ENCODE assay signal across 8 cellular contexts in the genomic region with DNA sequence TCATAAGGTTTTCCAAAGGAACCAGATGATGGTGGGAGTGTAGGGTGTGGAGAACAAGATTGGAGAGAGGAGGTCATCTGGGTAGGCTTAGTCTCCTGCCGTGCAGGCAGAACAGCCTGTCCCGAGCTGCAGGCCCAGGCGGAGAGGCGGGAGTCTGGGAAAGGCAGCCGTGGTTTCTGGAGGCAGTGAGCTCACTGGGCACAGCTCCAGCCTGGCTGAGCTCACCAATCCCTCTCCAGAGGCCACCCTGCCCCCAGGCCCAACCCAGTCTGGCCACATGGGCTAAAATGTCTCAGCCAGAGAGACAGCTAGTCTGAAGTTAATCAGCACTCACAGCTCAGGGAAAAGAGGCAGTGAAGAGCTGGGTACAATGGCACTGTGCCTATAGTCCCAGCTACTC. TPM values are rescaled to one million over a fixed set of nuclear protein-coding genes. Genes with fewer than 3 reads are reported as not detected.
DNase-seq lines count a peak whose midpoint lies in the region; ATAC-seq, FAIRE-seq and TF ChIP-seq lines count a peak whose summit lies in the region.

No MANE protein-coding gene starts in this region.

- peak; percentile 93 to 95 (median 94) for ATAC-seq in heart right ventricle

- FAIRE-seq in small intestine (lab: Jason Lieb, UNC): no peak

- no peak for TF ChIP-seq CTCF in heart right ventricle (IDR thresholded peaks at IDR 0.05)

- DNase-seq in G401 (ENCODE audit: low spot score): peak; percentile 96
- peak; percentile 93 for DNase-seq in heart right ventricle
- peak; percentile 93 for DNase-seq in renal cortical epithelial cell (ENCODE audit: low read depth)
- no peak for DNase-seq in NCI-H2227 (lab: John Stamatoyannopoulos, UW; ENCODE audit: unreplicated experiment)
- DNase-seq in small intestine: no peak
- no peak for DNase-seq in SIG-M5 (lab: John Stamatoyannopoulos, UW)
- DNase-seq in COR-L47 (lab: John Stamatoyannopoulos, UW): no peak

- H3K36me3 ChIP-seq in heart right ventricle (peaks cover 0 to 71% (median 24%) of the 10 kb centered on the region in 9 donors), small intestine (ENCODE audit: control insufficient read depth in 2 of 2, insufficient read depth in 2 of 2, low read length in 2 of 2) (peaks cover 2 to 8% of the 10 kb centered on the region in 2 donors)

- no peak overlapping the region for H3K4me3 ChIP-seq in heart right ventricle
- H3K4me3 ChIP-seq in small intestine (ENCODE audit: low read depth in 1 of 2, low read length in 2 of 2): no peak overlapping the region

- WGBS in adipose tissue, 3 donors: 9 to 48% (median 43%) methylated on average over 5 of the region's 5 CpGs
- WGBS in heart right ventricle, 2 donors: 8 to 28% methylated on average over 5 of the region's 5 CpGs
- WGBS in small intestine, 3 donors: 42 to 63% (median 58%) methylated on average over 5 of the region's 5 CpGs

- H3K4me1 ChIP-seq in heart right ventricle: peaks cover 13 to 93% (median 78%) of the 10 kb centered on the region in 9 donors
- no peaks in the 10 kb centered on the region for H3K4me1 ChIP-seq in small intestine (ENCODE audit: control insufficient read depth in 2 of 2, insufficient read depth in 1 of 2, low read depth in 1 of 2, low read length in 1 of 2)

- in situ Hi-C loops in G401 (cut with HindIII; ENCODE audit: low sequenced_read_pairs): no loop called here

- no peaks in the 10 kb centered on the region for H3K27me3 ChIP-seq in heart right ventricle
- no peaks in the 10 kb centered on the region for H3K27me3 ChIP-seq in small intestine (ENCODE audit: control insufficient read depth in 2 of 2, insufficient read depth in 2 of 2, low read length in 2 of 2)

- H3K9me3 ChIP-seq in heart right ventricle: no peaks in the 10 kb centered on the region
- no peaks in the 10 kb centered on the region for H3K9me3 ChIP-seq in small intestine (ENCODE audit: control insufficient read depth, low read depth)

- intact Hi-C loops in heart right ventricle (cut with DNase I): loop anchor here in 2 of 10 donors (10.0 kb wide), 1 partner anchor 149 kb away; a partner anchor contains a TSS

- H3K27ac ChIP-seq in adipose tissue (ENCODE audit: low read depth, low read length): peak overlapping the region; percentile 49
- H3K27ac ChIP-seq in heart right ventricle: peak overlapping the region; percentile 76 to 92 (median 86)
- H3K27ac ChIP-seq in small intestine (ENCODE audit: low read depth in 1 of 2, low read length in 1 of 2): peak overlapping the region in 1 of 2 donors; percentile 85

RNA-seq across cellular contexts. Expression of a gene that starts 12.3 kb away (rescaled TPM):
- total RNA-seq in G401 (2014; rRNA removed; shearing (Covaris generic)): 24.7 and 26.2 TPM in 2 replicates
- polyA plus RNA-seq in adipose tissue (10 to 100 TPM in 2 of 3 donors, 1 to 10 TPM in 1; 8.9 to 39.9 (median 18.4) TPM), heart right ventricle (10 to 100 TPM; 27.2 to 97.0 TPM), small intestine (10 to 100 TPM; 15.7 to 24.8 (median 19.1) TPM)
- total RNA-seq in heart right ventricle (10 to 100 TPM; 35.0 to 77.1 (median 52.4) TPM), renal cortical epithelial cell (142 and 441 TPM in 2 replicates)

RNA-seq across cellular contexts. Expression of a gene that starts 42.2 kb away (rescaled TPM):
- total RNA-seq in G401 (2014; rRNA removed; shearing (Covaris generic)): not detected in 2 replicates
- polyA plus RNA-seq in adipose tissue: 10 to 100 TPM in 2 of 3 donors, 1 to 10 TPM in 1; 2.2 to 39.4 (median 17.5) TPM
- 1 to 10 TPM; 2.1 to 8.7 (median 3.4) TPM for total RNA-seq in heart right ventricle
- polyA plus RNA-seq in heart right ventricle: 10 to 100 TPM in 1 of 2 donors, 1 to 10 TPM in 1; 3.4 to 15.3 TPM
- 92.0 and 249 TPM in 2 replicates for total RNA-seq in renal cortical epithelial cell
- polyA plus RNA-seq in small intestine: 10 to 100 TPM in 1 of 3 donors, 1 to 10 TPM in 2; 2.5 to 14.2 (median 5.9) TPM

Comparison
In these comparisons a context has a peak if more than half of its experiments do, and no peak if none do; other contexts are left out.
1. DNase-seq: peak in G401 (single experiment), heart right ventricle (2 of 2) and renal cortical epithelial cell (single experiment); none in NCI-H2227 (single experiment), small intestine (single experiment), SIG-M5 (single experiment) and COR-L47 (single experiment).